ENCODE assay signal across 24 cellular contexts in genomic region chr18:77140030-77140429, GRCh38. TPM values are rescaled to one million over a fixed set of nuclear protein-coding genes. Genes with fewer than 3 reads are reported as not detected.
DNase-seq lines count a peak whose midpoint lies in the region; ATAC-seq, FAIRE-seq and TF ChIP-seq lines count a peak whose summit lies in the region.
"Had no signal": no experiment of that assay in that cellular context is flagged by ENCODE, and none has a peak within 500 bp of the region (broad histone marks: within the 10 kb centered on the region; RNA-seq: fewer than 3 reads in every experiment).

No MANE protein-coding gene starts in this region.

- no peak for TF ChIP-seq CTCF in left ventricle myocardium inferior (IDR thresholded peaks at IDR 0.05; ENCODE audit: borderline replicate concordance)
- no peak for TF ChIP-seq CTCF in lower lobe of right lung (IDR thresholded peaks at IDR 0.05)

- H3K4me1 Mint-ChIP-seq in activated CD4-positive, alpha-beta T cell treated with anti-CD3 and anti-CD28 coated beads for 36 hours: peaks cover 34% of the 10 kb centered on the region
- H3K4me1 Mint-ChIP-seq in activated CD4-positive, alpha-beta T cell treated with anti-CD3 and anti-CD28 coated beads, Interleukin-2, amount 10 ng/mL, durations not matched to agents 24 days and 14 days: peaks cover 27% of the 10 kb centered on the region
- peaks cover 28% of the 10 kb centered on the region for H3K4me1 Mint-ChIP-seq in T-helper 17 cell
- peaks cover 22 to 26% (median 24%) of the 10 kb centered on the region in 3 donors for H3K4me1 Mint-ChIP-seq in naive B cell

- peaks cover 20% of the 10 kb centered on the region for H3K9me3 Mint-ChIP-seq in activated CD4-positive, alpha-beta T cell treated with anti-CD3 and anti-CD28 coated beads for 36 hours (ENCODE audit: low read depth)
- H3K9me3 Mint-ChIP-seq in activated CD4-positive, alpha-beta T cell treated with anti-CD3 and anti-CD28 coated beads, Interleukin-2, amount 10 ng/mL, durations not matched to agents 24 days and 14 days: peaks cover 23% of the 10 kb centered on the region
- H3K9me3 Mint-ChIP-seq in naive B cell: peaks cover 7 to 31% (median 22%) of the 10 kb centered on the region in 7 donors

- no peak for ATAC-seq in activated CD4-positive, alpha-beta T cell treated with anti-CD3 and anti-CD28 coated beads for 36 hours
- ATAC-seq in T-helper 17 cell (no peak), naive B cell (ENCODE audit: low read depth in 2 of 2) (peak; percentile 33 to 68), lower lobe of right lung (no peak)
- ATAC-seq: GM12878 had no signal

- no peaks in the 10 kb centered on the region for H3K27me3 Mint-ChIP-seq in activated CD4-positive, alpha-beta T cell treated with anti-CD3 and anti-CD28 coated beads for 36 hours
- H3K27me3 Mint-ChIP-seq in activated CD4-positive, alpha-beta T cell treated with anti-CD3 and anti-CD28 coated beads, Interleukin-2, amount 10 ng/mL, durations not matched to agents 24 days and 14 days: no peaks in the 10 kb centered on the region
- H3K27me3 Mint-ChIP-seq in T-helper 17 cell (no peaks in the 10 kb centered on the region), naive B cell (no peaks in the 10 kb centered on the region)
- H3K27me3 Mint-ChIP-seq: activated CD8-positive, alpha-beta memory T cell treated with anti-CD3 and anti-CD28 coated beads, Interleukin-2, amount 10 ng/mL, durations not matched to agents 7 days and 5 days had no signal

- H3K4me3 ChIP-seq in left ventricle myocardium inferior: no peak overlapping the region
- H3K4me3 ChIP-seq in lower lobe of right lung: no peak overlapping the region
- H3K4me3 ChIP-seq: GM12878, pancreas, spleen, stomach, tibial artery had no signal

- no peak overlapping the region for H3K27ac ChIP-seq in left ventricle myocardium inferior (replicated peaks)
- H3K27ac ChIP-seq in lower lobe of right lung: no peak overlapping the region
- H3K27ac ChIP-seq: pancreas, stomach, tibial artery had no signal

- CTCF ChIA-PET in activated CD4-positive, alpha-beta T cell treated with anti-CD3 and anti-CD28 coated beads for 36 hours (lab: Charles Lee): interaction anchor here (0.7 to 0.8 kb wide), 2 partner anchors 14 to 210 kb away, joined by 3 read pairs; no protein-coding TSS in a partner anchor

- H3K27ac Mint-ChIP-seq in activated CD4-positive, alpha-beta T cell treated with anti-CD3 and anti-CD28 coated beads for 36 hours: peak overlapping the region; percentile 49
- no peak overlapping the region for H3K27ac Mint-ChIP-seq in activated CD4-positive, alpha-beta T cell treated with anti-CD3 and anti-CD28 coated beads, Interleukin-2, amount 10 ng/mL, durations not matched to agents 24 days and 14 days
- H3K27ac Mint-ChIP-seq in T-helper 17 cell (peak overlapping the region; percentile 93), naive B cell (peak overlapping the region in 4 of 6 donors; percentile 18 to 69 (median 46))
- H3K27ac Mint-ChIP-seq: activated CD8-positive, alpha-beta memory T cell treated with anti-CD3 and anti-CD28 coated beads, Interleukin-2, amount 10 ng/mL, durations not matched to agents 7 days and 5 days; nephron progenitor cell had no signal

- intact Hi-C loops in activated CD4-positive, alpha-beta T cell treated with anti-CD3 and anti-CD28 coated beads for 36 hours (cut with DNase I, micrococcal nuclease): no loop called here
- intact Hi-C loops in activated CD4-positive, alpha-beta T cell treated with anti-CD3 and anti-CD28 coated beads, Interleukin-2, amount 10 ng/mL, durations not matched to agents 24 days and 14 days (cut with micrococcal nuclease): loop anchor here (5.0 kb wide), 1 partner anchor 33 kb away; no protein-coding TSS in a partner anchor
- intact Hi-C loops in left ventricle myocardium inferior (cut with micrococcal nuclease): no loop called here
- intact Hi-C loops in lower lobe of right lung (cut with DNase I): no loop called here

- H3K36me3 ChIP-seq in left ventricle myocardium inferior: no peaks in the 10 kb centered on the region
- no peaks in the 10 kb centered on the region for H3K36me3 ChIP-seq in lower lobe of right lung
- H3K36me3 ChIP-seq: pancreas, spleen, stomach, tibial artery had no signal

- H3K36me3 Mint-ChIP-seq in activated CD4-positive, alpha-beta T cell treated with anti-CD3 and anti-CD28 coated beads for 36 hours (ENCODE audit: low read depth): peaks cover 16% of the 10 kb centered on the region
- H3K36me3 Mint-ChIP-seq in activated CD4-positive, alpha-beta T cell treated with anti-CD3 and anti-CD28 coated beads, Interleukin-2, amount 10 ng/mL, durations not matched to agents 24 days and 14 days (ENCODE audit: low read depth): peaks cover 20% of the 10 kb centered on the region
- H3K36me3 Mint-ChIP-seq in T-helper 17 cell (ENCODE audit: low read depth) (peaks cover 5% of the 10 kb centered on the region), naive B cell (peaks cover 6 to 19% of the 10 kb centered on the region in 2 donors)

- POLR2A ChIA-PET in activated CD4-positive, alpha-beta T cell treated with anti-CD3 and anti-CD28 coated beads for 36 hours (lab: Charles Lee): no interaction called here

- FAIRE-seq in HTR-8/SVneo (lab: Jason Lieb, UNC): no peak
- FAIRE-seq: endometrium, GM12878, pancreas had no signal

- H3K4me3 Mint-ChIP-seq in activated CD4-positive, alpha-beta T cell treated with anti-CD3 and anti-CD28 coated beads for 36 hours: no peak overlapping the region
- no peak overlapping the region for H3K4me3 Mint-ChIP-seq in activated CD4-positive, alpha-beta T cell treated with anti-CD3 and anti-CD28 coated beads, Interleukin-2, amount 10 ng/mL, durations not matched to agents 24 days and 14 days
- H3K4me3 Mint-ChIP-seq in T-helper 17 cell: peak overlapping the region; percentile 51
- peak overlapping the region in 1 of 8 donors; percentile 0 for H3K4me3 Mint-ChIP-seq in naive B cell
- H3K4me3 Mint-ChIP-seq: activated CD8-positive, alpha-beta memory T cell treated with anti-CD3 and anti-CD28 coated beads, Interleukin-2, amount 10 ng/mL, durations not matched to agents 7 days and 5 days; nephron progenitor cell had no signal

- H3K27me3 ChIP-seq in left ventricle myocardium inferior (ENCODE audit: low read depth) (peaks cover 3% of the 10 kb centered on the region), lower lobe of right lung (ENCODE audit: low read depth) (no peaks in the 10 kb centered on the region)
- H3K27me3 ChIP-seq: pancreas, spleen, stomach, tibial artery had no signal

- H3K9me3 ChIP-seq in T-helper 17 cell (ENCODE audit: control insufficient read depth, low read length, poor library complexity, severe bottlenecking) (no peaks in the 10 kb centered on the region), left ventricle myocardium inferior (replicated peaks) (peaks cover 16% of the 10 kb centered on the region), lower lobe of right lung (peaks cover 8% of the 10 kb centered on the region)
- H3K9me3 ChIP-seq: pancreas had no signal

- H3K4me1 ChIP-seq in left ventricle myocardium inferior: peaks cover 12% of the 10 kb centered on the region
- peaks cover 19% of the 10 kb centered on the region for H3K4me1 ChIP-seq in lower lobe of right lung

- no peak for DNase-seq in activated CD4-positive, alpha-beta T cell treated with anti-CD3 and anti-CD28 coated beads for 36 hours
- DNase-seq in activated CD4-positive, alpha-beta T cell treated with anti-CD3 and anti-CD28 coated beads, Interleukin-2, amount 10 ng/mL, durations not matched to agents 24 days and 14 days: no peak
- peak; percentile 31 for DNase-seq in CD1c-positive myeloid dendritic cell (ENCODE audit: extremely low spot score)
- DNase-seq in T-helper 17 cell: no peak
- DNase-seq in naive B cell: no peak
- DNase-seq in left ventricle myocardium inferior: no peak
- no peak for DNase-seq in HTR-8/SVneo (ENCODE audit: insufficient read length, low spot score)
- no peak for DNase-seq in lower lobe of right lung
- DNase-seq: activated CD8-positive, alpha-beta memory T cell treated with anti-CD3 and anti-CD28 coated beads, Interleukin-2, amount 10 ng/mL, durations not matched to agents 7 days and 5 days; GOT3; hypothalamus; KG1; NCI-H1417 treated with DMSO at 0.1 percent for 48 hours; nephron progenitor cell; pancreas; PC-3; SHP77 treated with DMSO at 0.1 percent for 48 hours; spleen; stomach; SW 1271 had no signal

RNA-seq across cellular contexts. Expression of gene MBP, which starts 7.4 kb away (rescaled TPM):
- total RNA-seq in activated CD4-positive, alpha-beta T cell treated with anti-CD3 and anti-CD28 coated beads for 36 hours: 10 to 100 TPM; 47.0 to 65.7 TPM
- 60.2 and 63.1 TPM in 2 replicates for total RNA-seq in activated CD4-positive, alpha-beta T cell treated with anti-CD3 and anti-CD28 coated beads, Interleukin-2, amount 10 ng/mL, durations not matched to agents 24 days and 14 days
- total RNA-seq in T-helper 17 cell: 100 to 1,000 TPM in 1 of 2 donors, 10 to 100 TPM in 1; 97.7 to 127 TPM
- polyA plus RNA-seq in naive B cell (ENCODE audit: low read depth in 6 of 6): 10 to 100 TPM; 35.4 to 69.2 (median 66.6) TPM
- total RNA-seq in left ventricle myocardium inferior: 35.0 TPM
- 90.6 TPM for total RNA-seq in lower lobe of right lung
- total RNA-seq: A172 had no signal

Comparison
In these comparisons a context has a peak if more than half of its experiments do, and no peak if none do; other contexts are left out.
1. ATAC-seq: peak in naive B cell (2 of 2); none in activated CD4-positive, alpha-beta T cell treated with anti-CD3 and anti-CD28 coated beads for 36 hours (single experiment), T-helper 17 cell (single experiment) and lower lobe of right lung (0 of 2).